30 cellular contexts compared by ENCODE assay signal in genomic region chr6:117089604-117090003, GRCh38.
DNase-seq lines count a peak whose midpoint lies in the region; ATAC-seq, FAIRE-seq and TF ChIP-seq lines count a peak whose summit lies in the region.
"Had no signal": no experiment of that assay in that cellular context is flagged by ENCODE, and none has a peak within 500 bp of the region (broad histone marks: within the 10 kb centered on the region; RNA-seq: fewer than 3 reads in every experiment).

No MANE protein-coding gene starts in this region.

- H3K9me3 ChIP-seq in HEK293 (ENCODE audit: control insufficient read depth, insufficient read depth, low read depth, low read length): no peaks in the 10 kb centered on the region
- H3K9me3 ChIP-seq in WERI-Rb-1 (ENCODE audit: severe bottlenecking): no peaks in the 10 kb centered on the region
- H3K9me3 ChIP-seq: A549; BE2C; BLaER1; BLaER1 treated with 17β-estradiol and CSF1 and Interleukin-3, amounts not matched to agents 10 nM and 100 nM; Caco-2 had no signal

- DNase-seq in frontal cortex (ENCODE audit: low spot score in 2 of 2) (no peak), WERI-Rb-1 (no peak)
- DNase-seq: 8988T; ACHN; AML-193; BE2C; C1 segment of cervical spinal cord; Caco-2; Calu3; CD4-positive, alpha-beta memory T cell; CD4-positive, alpha-beta T cell; CD4-positive, CD25-positive, alpha-beta regulatory T cell; CD8-positive, alpha-beta memory T cell; CD8-positive, alpha-beta T cell; COR-L47; DMS 273 treated with DMSO at 0.1 percent for 48 hours; DMS153; DMS53; DMS79; DMS79 treated with DMSO at 0.1 percent for 48 hours; DND-41; EL had no signal

- no peak overlapping the region for H3K27ac ChIP-seq in HEK293 (ENCODE audit: extremely low read depth, low read depth, low read length)
- H3K27ac ChIP-seq in WERI-Rb-1: no peak overlapping the region
- H3K27ac ChIP-seq: 22Rv1; A549; BLaER1; BLaER1 treated with 17β-estradiol and CSF1 and Interleukin-3, amounts not matched to agents 10 nM and 100 nM; C4-2B had no signal

- POLR2A ChIA-PET in HEK293 (lab: Yijun Ruan, JAX): interaction anchor here (0.6 kb wide), 1 partner anchor 30 kb away, joined by 6 read pairs; no protein-coding TSS in a partner anchor

- no peak for ATAC-seq in GM21723 (IDR thresholded peaks at IDR 0.05; ENCODE audit: unreplicated experiment)
- ATAC-seq: A549; CD8-positive, alpha-beta T cell had no signal

- H3K4me3 ChIP-seq in HEK293 (ENCODE audit: low read depth, low read length): no peak overlapping the region
- H3K4me3 ChIP-seq in WERI-Rb-1 (ENCODE audit: low read depth, low read length): no peak overlapping the region
- H3K4me3 ChIP-seq: A549; BLaER1; BLaER1 treated with 17β-estradiol and CSF1 and Interleukin-3, amounts not matched to agents 10 nM and 100 nM had no signal

- FAIRE-seq in frontal cortex (lab: Jason Lieb, UNC): peak; percentile 23
- FAIRE-seq: A204.1, A549 had no signal

- no peaks in the 10 kb centered on the region for H3K27me3 ChIP-seq in WERI-Rb-1 (ENCODE audit: insufficient read depth, low read depth, severe bottlenecking)
- H3K27me3 ChIP-seq: BE2C; BLaER1; BLaER1 treated with 17β-estradiol and CSF1 and Interleukin-3, amounts not matched to agents 10 nM and 100 nM had no signal

- no peaks in the 10 kb centered on the region for H3K4me1 ChIP-seq in HEK293 (ENCODE audit: control insufficient read depth, insufficient read depth, low read length)
- H3K4me1 ChIP-seq: A549; BE2C; BLaER1; BLaER1 treated with 17β-estradiol and CSF1 and Interleukin-3, amounts not matched to agents 10 nM and 100 nM; Caco-2 had no signal

- H3K36me3 ChIP-seq in HEK293 (ENCODE audit: control insufficient read depth in 2 of 2, insufficient read depth in 1 of 2, low read length in 2 of 2): no peaks in the 10 kb centered on the region
- no peaks in the 10 kb centered on the region for H3K36me3 ChIP-seq in WERI-Rb-1
- H3K36me3 ChIP-seq: BE2C; BLaER1; BLaER1 treated with 17β-estradiol and CSF1 and Interleukin-3, amounts not matched to agents 10 nM and 100 nM had no signal

- TF ChIP-seq CTCF in HEK293 (tag by site-specific recombination; IDR thresholded peaks at IDR 0.05) (no peak), WERI-Rb-1 (IDR thresholded peaks at IDR 0.05; ENCODE audit: low read depth, low read length) (no peak)

- CTCF ChIA-PET in HEK293 (lab: Yijun Ruan, JAX): no interaction called here

TF ChIP-seq in HEK293, 187 proteins besides CTCF, POLR2A, EP300 and RAD21 (continues in another document):
- TF ChIP-seq ZNF394 (tag by site-specific recombination; IDR thresholded peaks at IDR 0.05; ENCODE audit: borderline replicate concordance) (peak; percentile 94), ZNF670 (tag by site-specific recombination; IDR thresholded peaks at IDR 0.05; ENCODE audit: low read depth) (no peak), ZNF10 (tag by site-specific recombination; IDR thresholded peaks at IDR 0.05) (no peak), YY2 (tag by site-specific recombination; IDR thresholded peaks at IDR 0.05) (no peak), ZNF549 (tag by site-specific recombination; IDR thresholded peaks at IDR 0.05) (no peak), GFI1B (tag by site-specific recombination; IDR thresholded peaks at IDR 0.05) (0 out of 2 replicates have a peak, but pooled peaks have one; percentile 22), ZNF660 (tag by site-specific recombination; IDR thresholded peaks at IDR 0.05) (no peak), ZSCAN23 (tag by site-specific recombination; IDR thresholded peaks at IDR 0.05) (no peak), GLI2 (tag by site-specific recombination; IDR thresholded peaks at IDR 0.05; ENCODE audit: borderline replicate concordance, low read depth) (no peak; the same call in 1 of the 2 replicates), ZNF416 (tag by site-specific recombination; IDR thresholded peaks at IDR 0.05) (no peak), ZNF211 (tag by site-specific recombination; IDR thresholded peaks at IDR 0.05; ENCODE audit: low read depth) (no peak), REPIN1 (tag by site-specific recombination; IDR thresholded peaks at IDR 0.05; ENCODE audit: low read depth) (no peak), ZNF274 (IDR thresholded peaks at IDR 0.05; ENCODE audit: low read length) (no peak), ZNF274 (tag by site-specific recombination; IDR thresholded peaks at IDR 0.05; ENCODE audit: borderline replicate concordance) (no peak), BCL11A (tag by site-specific recombination; IDR thresholded peaks at IDR 0.05; ENCODE audit: low read depth) (no peak), ZNF629 (tag by site-specific recombination; IDR thresholded peaks at IDR 0.05) (0 out of 2 replicates have a peak, but pooled peaks have one; percentile 38), ZNF354C (tag by site-specific recombination; IDR thresholded peaks at IDR 0.05; ENCODE audit: borderline replicate concordance, low read depth) (0 out of 2 replicates have a peak, but pooled peaks have one; percentile 54), ZNF449 (tag by site-specific recombination; IDR thresholded peaks at IDR 0.05) (no peak), ZNF175 (tag by site-specific recombination; IDR thresholded peaks at IDR 0.05) (no peak), OSR2 (tag by site-specific recombination; IDR thresholded peaks at IDR 0.05) (no peak), ZNF785 (tag by site-specific recombination; IDR thresholded peaks at IDR 0.05) (no peak), HOXC10 (CRISPR knock-in tag; IDR thresholded peaks at IDR 0.05) (no peak), ZBTB8A (tag by site-specific recombination; IDR thresholded peaks at IDR 0.05) (peak; percentile 78), ZNF404 (tag by site-specific recombination; IDR thresholded peaks at IDR 0.05) (0 out of 2 replicates have a peak, but pooled peaks have one; percentile 61), MYNN (tag by site-specific recombination; IDR thresholded peaks at IDR 0.05; ENCODE audit: borderline replicate concordance) (0 out of 2 replicates have a peak, but pooled peaks have one; percentile 18), ZNF148 (tag by site-specific recombination; IDR thresholded peaks at IDR 0.05; ENCODE audit: borderline replicate concordance) (no peak), ZNF510 (tag by site-specific recombination; IDR thresholded peaks at IDR 0.05; ENCODE audit: insufficient replicate concordance) (peak; percentile 74), ZFP37 (tag by site-specific recombination; IDR thresholded peaks at IDR 0.05) (peak; percentile 77; the same call in 1 of the 2 replicates)
- TF ChIP-seq, protein P1, sequence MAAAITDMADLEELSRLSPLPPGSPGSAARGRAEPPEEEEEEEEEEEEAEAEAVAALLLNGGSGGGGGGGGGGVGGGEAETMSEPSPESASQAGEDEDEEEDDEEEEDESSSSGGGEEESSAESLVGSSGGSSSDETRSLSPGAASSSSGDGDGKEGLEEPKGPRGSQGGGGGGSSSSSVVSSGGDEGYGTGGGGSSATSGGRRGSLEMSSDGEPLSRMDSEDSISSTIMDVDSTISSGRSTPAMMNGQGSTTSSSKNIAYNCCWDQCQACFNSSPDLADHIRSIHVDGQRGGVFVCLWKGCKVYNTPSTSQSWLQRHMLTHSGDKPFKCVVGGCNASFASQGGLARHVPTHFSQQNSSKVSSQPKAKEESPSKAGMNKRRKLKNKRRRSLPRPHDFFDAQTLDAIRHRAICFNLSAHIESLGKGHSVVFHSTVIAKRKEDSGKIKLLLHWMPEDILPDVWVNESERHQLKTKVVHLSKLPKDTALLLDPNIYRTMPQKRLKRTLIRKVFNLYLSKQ (tag by site-specific recombination; IDR thresholded peaks at IDR 0.05; ENCODE audit: borderline replicate concordance): peak; percentile 82; the same call in 1 of the 2 replicates
